ENCODE assay signal across 8 cellular contexts in the genomic region with DNA sequence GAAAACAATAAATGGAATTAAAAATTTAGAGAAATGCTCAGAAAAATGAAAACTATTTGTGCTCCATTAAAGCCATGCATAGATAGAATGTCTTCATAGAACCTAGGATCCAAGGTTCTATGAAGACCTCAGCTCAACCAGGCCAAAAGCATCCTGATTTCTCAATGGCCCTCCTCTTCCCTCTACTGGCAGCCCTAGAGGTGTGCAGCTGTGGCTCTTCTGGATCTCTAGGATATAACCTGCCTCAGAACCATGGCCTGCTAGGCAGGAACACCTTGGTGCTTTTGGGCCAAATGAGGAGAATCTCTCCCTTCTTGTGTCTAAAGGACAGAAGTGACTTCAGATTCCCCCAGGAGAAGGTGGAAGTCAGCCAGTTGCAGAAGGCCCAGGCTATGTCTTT.
A peak's percentile ranks its signal among the peaks of the same experiment; 100 is the strongest.
DNase-seq lines count a peak whose midpoint lies in the region; ATAC-seq and TF ChIP-seq lines count a peak whose summit lies in the region.

No MANE protein-coding gene starts in this region.

- H3K27ac Mint-ChIP-seq in stimulated activated effector memory CD8-positive, alpha-beta T cell treated with anti-CD3 and anti-CD28 coated beads, Interleukin-12 subunit alpha, Interleukin-12 subunit beta, amount 100 ng/mL, for 72 hours: no peak overlapping the region

- ATAC-seq in HG03558 (IDR thresholded peaks at IDR 0.05; ENCODE audit: extremely low read depth, unreplicated experiment): peak; percentile 56
- ATAC-seq in stimulated activated effector memory CD8-positive, alpha-beta T cell treated with anti-CD3 and anti-CD28 coated beads, Interleukin-12 subunit alpha, Interleukin-12 subunit beta, amount 100 ng/mL, for 72 hours: peak; percentile 65

- no peaks in the 10 kb centered on the region for H3K4me1 Mint-ChIP-seq in stimulated activated effector memory CD8-positive, alpha-beta T cell treated with anti-CD3 and anti-CD28 coated beads, Interleukin-12 subunit alpha, Interleukin-12 subunit beta, amount 100 ng/mL, for 72 hours

- no peak overlapping the region for H3K4me3 ChIP-seq in WI38 (ENCODE audit: low read depth, low read length)

- no peaks in the 10 kb centered on the region for H3K9me3 Mint-ChIP-seq in stimulated activated effector memory CD8-positive, alpha-beta T cell treated with anti-CD3 and anti-CD28 coated beads, Interleukin-12 subunit alpha, Interleukin-12 subunit beta, amount 100 ng/mL, for 72 hours

- no peaks in the 10 kb centered on the region for H3K36me3 Mint-ChIP-seq in stimulated activated effector memory CD8-positive, alpha-beta T cell treated with anti-CD3 and anti-CD28 coated beads, Interleukin-12 subunit alpha, Interleukin-12 subunit beta, amount 100 ng/mL, for 72 hours

- TF ChIP-seq CTCF in GM20000 (IDR thresholded peaks at IDR 0.05; ENCODE audit: extremely low read depth, missing control alignments): peak; percentile 65
- TF ChIP-seq CTCF in WI38 (IDR thresholded peaks at IDR 0.05; ENCODE audit: low read depth, low read length): peak; percentile 87

- peak; percentile 61 for DNase-seq in ELR (ENCODE audit: low read depth)
- peak; percentile 37 for DNase-seq in GM20000 (ENCODE audit: low spot score)
- DNase-seq in globus pallidus (ENCODE audit: low spot score): peak; percentile 50
- no peak for DNase-seq in stimulated activated effector memory CD8-positive, alpha-beta T cell treated with anti-CD3 and anti-CD28 coated beads, Interleukin-12 subunit alpha, Interleukin-12 subunit beta, amount 100 ng/mL, for 72 hours (ENCODE audit: low spot score in 2 of 2)
- DNase-seq in GM19238 (ENCODE audit: insufficient read length, low spot score): no peak
- DNase-seq in GM19240 (ENCODE audit: insufficient read length, low spot score): no peak

- H3K4me3 Mint-ChIP-seq in stimulated activated effector memory CD8-positive, alpha-beta T cell treated with anti-CD3 and anti-CD28 coated beads, Interleukin-12 subunit alpha, Interleukin-12 subunit beta, amount 100 ng/mL, for 72 hours: no peak overlapping the region

Comparison
In these comparisons a context has a peak if more than half of its experiments do, and no peak if none do; other contexts are left out.
1. DNase-seq: peak in ELR (single experiment), GM20000 (single experiment) and globus pallidus (single experiment); none in stimulated activated effector memory CD8-positive, alpha-beta T cell treated with anti-CD3 and anti-CD28 coated beads, Interleukin-12 subunit alpha, Interleukin-12 subunit beta, amount 100 ng/mL, for 72 hours (0 of 2), GM19238 (single experiment) and GM19240 (single experiment).